Comparison of ENCODE assay signal across 19 cellular contexts in genomic region chr18:79781331-79781941, GRCh38. TPM values are rescaled to one million over a fixed set of nuclear protein-coding genes. Genes with fewer than 3 reads are reported as not detected.
DNase-seq lines count a peak whose midpoint lies in the region; ATAC-seq lines count a peak whose summit lies in the region.
"Had no signal": no experiment of that assay in that cellular context is flagged by ENCODE, and none has a peak within 500 bp of the region (broad histone marks: within the 10 kb centered on the region; RNA-seq: fewer than 3 reads in every experiment).

No MANE protein-coding gene starts in this region.

- H3K36me3 ChIP-seq in trophoblast cell (ENCODE audit: control insufficient read depth in 1 of 2, insufficient read depth in 2 of 2, low read length in 2 of 2): no peaks in the 10 kb centered on the region
- H3K36me3 ChIP-seq: BLaER1 had no signal

- no peak overlapping the region for H3K27ac ChIP-seq in trophoblast cell (ENCODE audit: low read depth, low read length)
- H3K27ac ChIP-seq: BLaER1 had no signal

- H4K12ac ChIP-seq in trophoblast cell (ENCODE audit: low read depth, low read length): no peak overlapping the region

- H3K9ac ChIP-seq in trophoblast cell (ENCODE audit: low read length): no peak overlapping the region
- H3K9ac ChIP-seq: BLaER1 had no signal

- WGBS in trophoblast cell (ENCODE audit: extremely low coverage, insufficient coverage, insufficient read length): no CpG with 5 or more reads among the region's 17 CpGs

- no peak overlapping the region for H3K4me3 ChIP-seq in trophoblast cell (ENCODE audit: low read depth, low read length)
- H3K4me3 ChIP-seq: BLaER1, GM23338 had no signal

- H3K9me3 ChIP-seq in trophoblast cell (ENCODE audit: insufficient read depth, low read depth, low read length): peaks cover 10% of the 10 kb centered on the region
- H3K9me3 ChIP-seq: BLaER1 had no signal

- H3K79me1 ChIP-seq in trophoblast cell (ENCODE audit: low read length): no peaks in the 10 kb centered on the region

- intact Hi-C loops in cardiac septum (cut with DNase I) (no loop called here), Right ventricle myocardium superior (cut with DNase I) (no loop called here), sciatic nerve (cut with DNase I) (no loop called here)

- no peak overlapping the region for H3K18ac ChIP-seq in trophoblast cell (ENCODE audit: low read length)

- H3K27me3 ChIP-seq in trophoblast cell (ENCODE audit: insufficient read depth, low read length): no peaks in the 10 kb centered on the region

- H3K4ac ChIP-seq in trophoblast cell (ENCODE audit: low read depth, low read length): no peak overlapping the region

- H3K14ac ChIP-seq in trophoblast cell (ENCODE audit: low read length): no peak overlapping the region

- no peak overlapping the region for H3K4me2 ChIP-seq in trophoblast cell (ENCODE audit: low read length)
- H3K4me2 ChIP-seq: BLaER1, GM23338 had no signal

- H2BK5ac ChIP-seq in trophoblast cell (ENCODE audit: low read depth, low read length, poor library complexity): no peak overlapping the region

- H3K4me1 ChIP-seq in trophoblast cell (ENCODE audit: control insufficient read depth in 1 of 2, insufficient read depth in 2 of 2, low read length in 2 of 2): no peaks in the 10 kb centered on the region

- H2BK120ac ChIP-seq in trophoblast cell (ENCODE audit: insufficient read depth, low read length, poor library complexity): no peak overlapping the region

- H4K8ac ChIP-seq in trophoblast cell (ENCODE audit: low read depth, low read length): no peak overlapping the region

- no peak overlapping the region for H2AFZ ChIP-seq in trophoblast cell (ENCODE audit: insufficient read depth, low read length, poor library complexity)
- H2AFZ ChIP-seq: GM23338 had no signal

- peak; percentile 69 for DNase-seq in cardiac septum (ENCODE audit: low spot score)
- DNase-seq in Right ventricle myocardium superior: no peak
- DNase-seq in iris pigment epithelial cell (ENCODE audit: low read depth): peak; percentile 37
- peak; percentile 54 for DNase-seq in sciatic nerve (ENCODE audit: low spot score)
- DNase-seq in SW480 (ENCODE audit: low spot score): no peak
- DNase-seq in trophoblast cell: no peak
- no peak for DNase-seq in middle frontal gyrus (ENCODE audit: extremely low spot score, low spot score)
- DNase-seq: CD4-positive, alpha-beta memory T cell; DMS153; GF-D8; NCI-H1105 treated with DMSO at 0.1 percent for 48 hours; NCI-H1694; NCI-H2081 treated with DMSO at 0.1 percent for 48 hours; SHP77 treated with DMSO at 0.1 percent for 48 hours had no signal

- no peak overlapping the region for H2BK12ac ChIP-seq in trophoblast cell (ENCODE audit: low read length)

- ATAC-seq in Right ventricle myocardium superior (ENCODE audit: poor library complexity) (no peak), sciatic nerve (no peak), GM21526 (IDR thresholded peaks at IDR 0.05; ENCODE audit: low FRiP score, unreplicated experiment) (no peak)
- ATAC-seq: GM23338 had no signal

- H2AK5ac ChIP-seq in trophoblast cell (ENCODE audit: low read length): no peak overlapping the region

- no peak overlapping the region for H4K91ac ChIP-seq in trophoblast cell (ENCODE audit: low read depth, low read length)

- no peak overlapping the region for H3K23ac ChIP-seq in trophoblast cell (ENCODE audit: low read length)

- no peaks in the 10 kb centered on the region for H3K79me2 ChIP-seq in trophoblast cell (ENCODE audit: control insufficient read depth, insufficient read depth, low read length, poor library complexity)

RNA-seq across cellular contexts. Expression of gene KCNG2, which starts 16.3 kb away (rescaled TPM):
- 0.32 TPM for total RNA-seq in cardiac septum
- total RNA-seq in Right ventricle myocardium superior: not detected
- total RNA-seq in sciatic nerve: 0.22 TPM
- not detected in 2 replicates for polyA plus RNA-seq in trophoblast cell (2013)
- total RNA-seq: A673; CD4-positive, alpha-beta memory T cell; Daoy had no signal
- polyA plus RNA-seq: CD4-positive, alpha-beta memory T cell had no signal

Comparison
In these comparisons a context has a peak if more than half of its experiments do, and no peak if none do; other contexts are left out.
1. DNase-seq: peak in cardiac septum (single experiment), iris pigment epithelial cell (single experiment) and sciatic nerve (single experiment); none in Right ventricle myocardium superior (single experiment), SW480 (single experiment), trophoblast cell (0 of 2) and middle frontal gyrus (single experiment).